19 cellular contexts compared by ENCODE assay signal in the genomic region with DNA sequence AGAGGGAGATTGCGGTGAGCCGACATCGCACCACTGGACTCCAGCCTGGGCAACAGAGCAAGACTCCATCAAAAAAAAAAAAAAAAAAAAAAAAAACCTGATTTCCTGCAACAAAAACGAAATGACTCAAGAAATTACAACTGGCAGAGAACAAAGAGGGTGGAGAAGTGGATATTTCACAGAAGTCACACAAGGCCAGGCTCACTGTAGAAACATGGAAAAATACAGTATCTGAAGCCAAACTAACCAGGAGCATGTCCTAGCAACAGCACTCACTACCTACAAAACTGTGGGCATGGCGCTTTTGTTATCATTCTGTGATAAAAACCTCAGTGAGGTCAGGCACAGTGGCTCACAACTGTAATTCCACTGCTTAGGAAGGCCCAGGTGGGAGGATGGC. TPM values are rescaled to one million over a fixed set of nuclear protein-coding genes. Genes with fewer than 3 reads are reported as not detected.
DNase-seq lines count a peak whose midpoint lies in the region; ATAC-seq, FAIRE-seq and TF ChIP-seq lines count a peak whose summit lies in the region.
"Had no signal": no experiment of that assay in that cellular context is flagged by ENCODE, and none has a peak within 500 bp of the region (broad histone marks: within the 10 kb centered on the region; RNA-seq: fewer than 3 reads in every experiment).

No MANE protein-coding gene starts in this region.

- 89% methylated on average over 2 of the region's 5 CpGs; no CpG with 5 or more reads in 1 of the 2 experiments for WGBS in H1 (ENCODE audit: extremely low coverage in 1 of 2, insufficient coverage in 1 of 2, insufficient read length in 1 of 2, insufficient replicate concordance in 2 of 2, low coverage in 1 of 2, low lambda C conversion rate in 2 of 2, missing lambda C conversion rate in 1 of 2), 2 experiments

- H3K4me3 ChIP-seq in H1 (ENCODE audit: extremely low read depth in 1 of 4, insufficient read depth in 2 of 4, low read depth in 3 of 4, low read length in 4 of 4), result no peak overlapping the region
- no peak overlapping the region for H3K4me3 ChIP-seq in osteoblast (ENCODE audit: insufficient read depth, low read length)
- no peak overlapping the region for H3K4me3 ChIP-seq in H7 (ENCODE audit: insufficient read depth, low read depth, low read length)

- no peaks in the 10 kb centered on the region for H3K4me1 Mint-ChIP-seq in activated CD8-positive, alpha-beta T cell treated with anti-CD3 and anti-CD28 coated beads for 36 hours (ENCODE audit: low read depth)

- H3K36me3 Mint-ChIP-seq in activated CD8-positive, alpha-beta T cell treated with anti-CD3 and anti-CD28 coated beads for 36 hours (ENCODE audit: low read depth), result peaks cover 5% of the 10 kb centered on the region
- H3K36me3 Mint-ChIP-seq: CD8-positive, alpha-beta T cell had no signal

- H3K36me3 ChIP-seq in H1 (ENCODE audit: control insufficient read depth in 2 of 4, insufficient read depth in 4 of 4, low read length in 3 of 4) (no peaks in the 10 kb centered on the region), osteoblast (ENCODE audit: insufficient read depth, low read length) (no peaks in the 10 kb centered on the region), H7 (replicated peaks; ENCODE audit: control insufficient read depth, insufficient read depth, low read length) (no peaks in the 10 kb centered on the region)

- H3K23me2 ChIP-seq in H1 (ENCODE audit: low read depth, low read length), result no peaks in the 10 kb centered on the region

- no peaks in the 10 kb centered on the region for H3K27me3 Mint-ChIP-seq in activated CD8-positive, alpha-beta T cell treated with anti-CD3 and anti-CD28 coated beads for 36 hours

- DNase-seq in Right ventricle myocardium inferior (ENCODE audit: missing footprints) (peak; percentile 13), left cardiac atrium (no peak), H1 (ENCODE audit: low read depth in 1 of 2, low spot score in 2 of 2) (no peak), osteoblast (ENCODE audit: insufficient read length, low spot score, missing footprints) (peak; percentile 18), H7 (no peak), nucleus accumbens (lab: John Stamatoyannopoulos, UW) (no peak)
- no peak for DNase-seq in activated CD8-positive, alpha-beta T cell treated with anti-CD3 and anti-CD28 coated beads for 36 hours
- DNase-seq: AML-193; CD8-positive, alpha-beta T cell; COR-L47; DND-41; GDM1; IMR-90; KG1 had no signal

- peaks cover 3 to 6% of the 10 kb centered on the region in 2 experiments; a peak in 2 of 4 replicates for H3K9me3 ChIP-seq in H1 (ENCODE audit: insufficient read depth in 2 of 2, low read depth in 1 of 2, low read length in 1 of 2)
- no peaks in the 10 kb centered on the region for H3K9me3 ChIP-seq in osteoblast (ENCODE audit: low read depth, low read length)

- H3K27ac ChIP-seq in H1 (ENCODE audit: low read depth, low read length), result no peak overlapping the region
- H3K27ac ChIP-seq in osteoblast (ENCODE audit: low read depth, low read length), result no peak overlapping the region
- H3K27ac ChIP-seq: 22Rv1, C4-2B had no signal

- FAIRE-seq in H1 (lab: Jason Lieb, UNC), result no peak
- FAIRE-seq: GM12892 had no signal

- H2BK12ac ChIP-seq in H1 (ENCODE audit: low read depth, low read length), result no peak overlapping the region

- intact Hi-C loops in Right ventricle myocardium inferior (cut with DNase I), result no loop called here
- intact Hi-C loops in left cardiac atrium (cut with DNase I), result no loop called here
- intact Hi-C loops in activated CD8-positive, alpha-beta T cell treated with anti-CD3 and anti-CD28 coated beads for 36 hours (cut with micrococcal nuclease), result no loop called here

- H2BK120ac ChIP-seq in H1 (replicated peaks; ENCODE audit: low read depth, low read length), result no peak overlapping the region

- H3K27ac Mint-ChIP-seq in activated CD8-positive, alpha-beta T cell treated with anti-CD3 and anti-CD28 coated beads for 36 hours, result no peak overlapping the region
- H3K27ac Mint-ChIP-seq: CD8-positive, alpha-beta T cell had no signal

- H3K4me2 ChIP-seq in H1 (ENCODE audit: insufficient read depth in 1 of 2, low read depth in 2 of 2, low read length in 2 of 2) (no peak overlapping the region), osteoblast (ENCODE audit: insufficient read depth, low read length) (no peak overlapping the region)

- H3K18ac ChIP-seq in H1 (ENCODE audit: extremely low read depth, low read length), result no peak overlapping the region

- TF ChIP-seq CTCF in H1 (IDR thresholded peaks at IDR 0.05; ENCODE audit: control extremely low read depth in 1 of 3, insufficient read depth in 1 of 3, low read depth in 1 of 3, low read length in 3 of 3) (no peak), osteoblast (IDR thresholded peaks at IDR 0.05; ENCODE audit: extremely low read depth, low read depth, low read length) (no peak)
- no peak for TF ChIP-seq CTCF in activated CD8-positive, alpha-beta T cell treated with anti-CD3 and anti-CD28 coated beads for 36 hours (IDR thresholded peaks at IDR 0.05)

- H3K79me1 ChIP-seq in H1 (ENCODE audit: low read depth, low read length), result no peaks in the 10 kb centered on the region

- H2AK5ac ChIP-seq in H1 (ENCODE audit: low read depth, low read length), result no peak overlapping the region

- no peak overlapping the region for H3K4me3 Mint-ChIP-seq in activated CD8-positive, alpha-beta T cell treated with anti-CD3 and anti-CD28 coated beads for 36 hours
- H3K4me3 Mint-ChIP-seq: CD8-positive, alpha-beta T cell had no signal

- no peak overlapping the region for H3K56ac ChIP-seq in H1 (replicated peaks; ENCODE audit: insufficient read length, low read depth, low read length)

- no peak overlapping the region for H2BK15ac ChIP-seq in H1 (ENCODE audit: low read length)

- H4K91ac ChIP-seq in H1 (replicated peaks; ENCODE audit: insufficient read length, low read length), result no peak overlapping the region

- H3K9ac ChIP-seq in H1 (replicated peaks in 1 of 4; ENCODE audit: extremely low read depth in 1 of 4, low read depth in 3 of 4, low read length in 3 of 4), result no peak overlapping the region

- H2BK5ac ChIP-seq in H1 (ENCODE audit: low read depth, low read length), result no peak overlapping the region

- POLR2A ChIA-PET in H1 (lab: Charles Lee; ENCODE audit: partially characterized antibody), result interaction anchor here (0.6 to 1.3 kb wide), 3 partner anchors 13 to 274 kb away, joined by 3 to 5 read pairs (median 3); no protein-coding TSS in a partner anchor
- POLR2A ChIA-PET in activated CD8-positive, alpha-beta T cell treated with anti-CD3 and anti-CD28 coated beads for 36 hours (lab: Charles Lee), result interaction anchor here (0.8 kb wide), 1 partner anchor 197 kb away, joined by 3 read pairs; no protein-coding TSS in a partner anchor

- no peak overlapping the region for H3K23ac ChIP-seq in H1 (ENCODE audit: insufficient read length)

- no peak for TF ChIP-seq EP300 in H1 (IDR thresholded peaks at IDR 0.05; ENCODE audit: borderline replicate concordance in 1 of 2, low read depth in 2 of 2, low read length in 2 of 2)

- no peak overlapping the region for H4K5ac ChIP-seq in H1 (ENCODE audit: insufficient read length, low read depth, low read length)

- no peak for TF ChIP-seq POLR2A in H1 (IDR thresholded peaks at IDR 0.05; ENCODE audit: control extremely low read depth in 1 of 2, low read depth in 2 of 2, low read length in 2 of 2)

- H2AFZ ChIP-seq in H1 (ENCODE audit: low read length) (no peak overlapping the region), osteoblast (ENCODE audit: low read length) (no peak overlapping the region)

- ATAC-seq in Right ventricle myocardium inferior (no peak), left cardiac atrium (no peak)
- ATAC-seq in activated CD8-positive, alpha-beta T cell treated with anti-CD3 and anti-CD28 coated beads for 36 hours, result no peak
- ATAC-seq: CD8-positive, alpha-beta T cell; HCT116 had no signal

- H3K27me3 ChIP-seq in H1 (replicated peaks in 1 of 4; ENCODE audit: control insufficient read depth in 3 of 4, extremely low read depth in 1 of 4, insufficient read depth in 3 of 4, low read length in 3 of 4), result no peaks in the 10 kb centered on the region; a peak in 1 of 7 replicates
- no peaks in the 10 kb centered on the region for H3K27me3 ChIP-seq in osteoblast (ENCODE audit: insufficient read depth, low read length)
- no peaks in the 10 kb centered on the region for H3K27me3 ChIP-seq in H7 (ENCODE audit: control insufficient read depth, insufficient read depth, low read length)

- H3K14ac ChIP-seq in H1 (ENCODE audit: insufficient read length), result no peak overlapping the region

- no peaks in the 10 kb centered on the region for H3K79me2 ChIP-seq in H1 (ENCODE audit: control insufficient read depth in 1 of 2, insufficient read depth in 2 of 2, low read length in 2 of 2)
- no peaks in the 10 kb centered on the region for H3K79me2 ChIP-seq in osteoblast (ENCODE audit: insufficient read depth, low read length)

- no peak overlapping the region for H3K4ac ChIP-seq in H1 (replicated peaks; ENCODE audit: insufficient read length, low read depth, low read length)

- TF ChIP-seq RAD21 in H1 (IDR thresholded peaks at IDR 0.05 in 1 of 2, conservative IDR thresholded peaks at IDR 0.05 in 1 of 2; ENCODE audit: low read depth in 2 of 2, low read length in 2 of 2), result no peak

- H3K9me3 Mint-ChIP-seq in activated CD8-positive, alpha-beta T cell treated with anti-CD3 and anti-CD28 coated beads for 36 hours, result peaks cover 9% of the 10 kb centered on the region

- peaks cover 0 to 3% (median 0%) of the 10 kb centered on the region in 4 experiments; a peak in 1 of 7 replicates for H3K4me1 ChIP-seq in H1 (replicated peaks in 1 of 4; ENCODE audit: control insufficient read depth in 3 of 4, insufficient read depth in 4 of 4, low read length in 3 of 4)
- no peaks in the 10 kb centered on the region for H3K4me1 ChIP-seq in osteoblast (ENCODE audit: insufficient read depth, low read length)

- CTCF ChIA-PET in H1 (lab: Charles Lee; ENCODE audit: partially characterized antibody), result interaction anchor here (0.9 kb wide), 1 partner anchor 19 kb away, joined by 6 read pairs; no protein-coding TSS in a partner anchor
- CTCF ChIA-PET in activated CD8-positive, alpha-beta T cell treated with anti-CD3 and anti-CD28 coated beads for 36 hours (lab: Charles Lee), result interaction anchor here (1.1 kb wide), 1 partner anchor 10 kb away, joined by 3 read pairs; no protein-coding TSS in a partner anchor

- no peaks in the 10 kb centered on the region for H4K20me1 ChIP-seq in H1 (replicated peaks in 1 of 2; ENCODE audit: control insufficient read depth in 1 of 2, insufficient read depth in 2 of 2, low read length in 2 of 2)
- no peaks in the 10 kb centered on the region for H4K20me1 ChIP-seq in osteoblast (ENCODE audit: insufficient read depth, low read length)

- no peak overlapping the region for H4K8ac ChIP-seq in H1 (ENCODE audit: extremely low read depth, insufficient read depth, low read length)

- 0 out of 2 replicates have a peak overlapping the region, but pooled peaks have one; percentile 18 for H2BK20ac ChIP-seq in H1 (ENCODE audit: low read length)

RNA-seq across cellular contexts. Expression of a gene that starts 11.7 kb away (rescaled TPM):
- total RNA-seq in Right ventricle myocardium inferior, result 0.73 TPM
- 1 to 10 TPM; 1.7 to 2.4 TPM for total RNA-seq in left cardiac atrium
- 34.4 and 41.3 TPM in 2 replicates for total RNA-seq in H1 (2021; fragmentation: NEBNext Ultra II Directional; extraction: Animal tissue kit (Norgen Biotek cat#: 25700))
- 53.8 and 55.7 TPM in 2 replicates for polyA plus RNA-seq in H1 (2011; rRNA removed)
- 44.7 TPM for polyA plus RNA-seq in H1 (2011; cell fraction: cytosol; rRNA removed)
- polyA plus RNA-seq in H1 (2011; cell fraction: nucleus; rRNA removed), result 141 TPM
- polyA plus RNA-seq in H1 (2012, experiment 1 of 2), result 22.5 to 51.9 TPM (median 46.7 TPM) in 4 replicates
- 23.0 TPM for polyA plus RNA-seq in H1 (2012, experiment 2 of 2)
- polyA plus RNA-seq in H1 (2013, experiment 1 of 2), result 35.2 TPM
- 33.5 TPM for polyA plus RNA-seq in H1 (2013, experiment 2 of 2)
- 17.4 and 19.1 TPM in 2 replicates for polyA minus RNA-seq in H1 (2011; rRNA and poly(A)+ RNA removed)
- polyA minus RNA-seq in H1 (2011; cell fraction: cytosol; rRNA and poly(A)+ RNA removed), result 24.2 TPM
- polyA minus RNA-seq in H1 (2011; cell fraction: nucleus; rRNA and poly(A)+ RNA removed), result 47.2 TPM
- 10.5 and 11.2 TPM in 2 replicates for total RNA-seq in osteoblast
- under 1 TPM in 1 of 2 experiments, not detected in 1; 0.60 TPM for total RNA-seq in activated CD8-positive, alpha-beta T cell treated with anti-CD3 and anti-CD28 coated beads for 36 hours
- 36.1 and 75.7 TPM in 2 replicates for total RNA-seq in H7 (2014; rRNA removed; shearing (Covaris generic))
- total RNA-seq: HT-29 had no signal

Comparison
In these comparisons a context has a peak if more than half of its experiments do, and no peak if none do; other contexts are left out.
1. DNase-seq: peak in Right ventricle myocardium inferior (single experiment) and osteoblast (single experiment); none in left cardiac atrium (single experiment), H1 (0 of 2), activated CD8-positive, alpha-beta T cell treated with anti-CD3 and anti-CD28 coated beads for 36 hours (single experiment), H7 (single experiment) and nucleus accumbens (0 of 56).